12 cellular contexts compared by ENCODE assay signal in the genomic region with DNA sequence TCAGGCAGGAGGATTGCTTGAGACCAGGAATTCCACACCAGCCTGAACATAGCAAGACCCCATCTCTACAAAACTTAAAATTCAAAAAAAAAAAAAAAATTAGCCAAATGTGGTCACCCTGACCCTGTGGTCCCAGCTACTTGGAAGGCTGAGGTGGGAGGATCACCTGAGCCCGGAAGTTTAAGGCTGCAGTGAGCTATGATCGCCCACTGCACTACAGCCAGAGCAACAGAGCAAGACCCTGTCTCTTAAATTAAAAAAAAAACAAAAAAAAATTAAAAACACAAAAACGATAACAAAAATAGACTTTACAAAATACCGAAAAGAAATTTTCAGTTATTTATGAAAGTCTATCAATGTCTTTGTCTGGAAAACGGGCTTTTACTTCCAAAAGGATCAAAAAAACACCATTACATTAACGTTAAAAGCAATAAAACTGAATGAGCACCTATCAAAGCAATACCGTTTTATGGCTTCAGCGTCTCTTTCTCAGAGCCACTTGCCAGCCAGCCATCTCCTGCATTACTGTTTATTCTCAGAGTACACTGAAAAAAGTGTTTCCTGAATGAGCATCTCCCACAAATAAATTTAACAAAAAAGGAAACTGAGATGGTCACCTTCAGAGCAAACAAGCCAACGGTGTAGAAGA. TPM values are rescaled to one million over a fixed set of nuclear protein-coding genes. Genes with fewer than 3 reads are reported as not detected.
DNase-seq lines count a peak whose midpoint lies in the region; ATAC-seq and TF ChIP-seq lines count a peak whose summit lies in the region.
"Had no signal": no experiment of that assay in that cellular context is flagged by ENCODE, and none has a peak within 500 bp of the region (broad histone marks: within the 10 kb centered on the region; RNA-seq: fewer than 3 reads in every experiment).

No MANE protein-coding gene starts in this region.

- CTCF ChIA-PET in SK-N-SH (lab: Yijun Ruan, JAX) = interaction anchor here (1.5 to 2.5 kb wide), 2 partner anchors 9 to 21 kb away, joined by 3 to 7 read pairs; no protein-coding TSS in a partner anchor
- CTCF ChIA-PET in PC-3 (lab: Charles Lee) = no interaction called here

- peak overlapping the region; percentile 84 to 94 for H3K4me3 Mint-ChIP-seq in effector memory CD8-positive, alpha-beta T cell

- peak overlapping the region; percentile 88 to 92 for H3K27ac Mint-ChIP-seq in effector memory CD8-positive, alpha-beta T cell

- POLR2A ChIA-PET in SK-N-SH (lab: Yijun Ruan, JAX) = no interaction called here
- POLR2A ChIA-PET in PC-3 (lab: Charles Lee; ENCODE audit: unreplicated experiment) = no interaction called here

- TF ChIP-seq RAD21 in SK-N-SH (IDR thresholded peaks at IDR 0.05; ENCODE audit: low read length) = no peak

- no peaks in the 10 kb centered on the region for H3K27me3 ChIP-seq in SK-N-SH (ENCODE audit: insufficient read depth)
- no peaks in the 10 kb centered on the region for H3K27me3 ChIP-seq in PC-3 (ENCODE audit: low read length)
- H3K27me3 ChIP-seq in gastrocnemius medialis = no peaks in the 10 kb centered on the region
- H3K27me3 ChIP-seq: thyroid gland had no signal

- H4K20me1 ChIP-seq in SK-N-SH (ENCODE audit: insufficient read depth) (peaks cover 95% of the 10 kb centered on the region), PC-3 (ENCODE audit: low read length) (peaks cover 90% of the 10 kb centered on the region)

- peaks cover 76 to 81% of the 10 kb centered on the region in 2 donors for H3K4me1 Mint-ChIP-seq in effector memory CD8-positive, alpha-beta T cell (ENCODE audit: low read depth in 2 of 2)

- no TSS peak for BruUV-seq in PC-3 (replicated peaks; lab: Mats Ljungman, UMichigan)

- H3K9me3 Mint-ChIP-seq in effector memory CD8-positive, alpha-beta T cell = no peaks in the 10 kb centered on the region

- H3K9me2 ChIP-seq in SK-N-SH (no peaks in the 10 kb centered on the region), PC-3 (replicated peaks; ENCODE audit: low read length) (no peaks in the 10 kb centered on the region)

- no peak for DNase-seq in SK-N-SH
- DNase-seq in PC-3 = no peak
- DNase-seq in effector memory CD8-positive, alpha-beta T cell = no peak
- no peak for DNase-seq in gastrocnemius medialis
- DNase-seq in SIG-M5 (lab: John Stamatoyannopoulos, UW) = no peak
- no peak for DNase-seq in HT-29 (ENCODE audit: low spot score)
- DNase-seq: activated gamma-delta T cell treated with Interleukin-2 at 50 U/mL for 16 hours, NCI-H510A, thyroid gland had no signal

- no peaks in the 10 kb centered on the region for H3K27me3 Mint-ChIP-seq in effector memory CD8-positive, alpha-beta T cell

- H3K4me2 ChIP-seq in SK-N-SH = peak overlapping the region; percentile 69
- H3K4me2 ChIP-seq in PC-3 (ENCODE audit: low read length) = 0 out of 2 replicates have a peak overlapping the region, but pooled peaks have one; percentile 32

- H3K9ac ChIP-seq in SK-N-SH = no peak overlapping the region
- no peak overlapping the region for H3K9ac ChIP-seq in PC-3 (ENCODE audit: low read length)

- ATAC-seq in SK-N-SH treated with all-trans-retinoic acid at 6 μM for 48 hours (no peak), PC-3 (no peak), gastrocnemius medialis (no peak), HG03039 (IDR thresholded peaks at IDR 0.05; ENCODE audit: unreplicated experiment) (no peak)
- no peak for ATAC-seq in effector memory CD8-positive, alpha-beta T cell (replicated peaks)

- WGBS in SK-N-SH (ENCODE audit: low lambda C conversion rate) = 92% methylated on average over 9 of the region's 9 CpGs

- H3K27ac ChIP-seq in SK-N-SH (ENCODE audit: low read depth in 2 of 2, low read length in 1 of 2) (peak overlapping the region; percentile 24 to 48; a peak in 2 of 4 replicates), PC-3 (ENCODE audit: low read length) (no peak overlapping the region), gastrocnemius medialis (peak overlapping the region; percentile 69 to 82 (median 77))
- H3K27ac ChIP-seq: 22Rv1, thyroid gland had no signal

- H3K4me3 ChIP-seq in SK-N-SH (ENCODE audit: low read depth in 2 of 2, low read length in 1 of 2) = no peak overlapping the region
- no peak overlapping the region for H3K4me3 ChIP-seq in PC-3 (ENCODE audit: low read length)
- peak overlapping the region in 3 of 4 donors; percentile 7 to 35 (median 29) for H3K4me3 ChIP-seq in gastrocnemius medialis
- H3K4me3 ChIP-seq: thyroid gland had no signal

- H2AFZ ChIP-seq in SK-N-SH (ENCODE audit: low read depth) = no peak overlapping the region
- no peak overlapping the region for H2AFZ ChIP-seq in PC-3 (ENCODE audit: low read length)

- in situ Hi-C loops in gastrocnemius medialis (cut with MboI; ENCODE audit: low sequenced_read_pairs in 4 of 4) = loop anchor here in 1 of 4 donors (10.0 to 25.0 kb wide), 2 partner anchors 53 to 130 kb away; partner anchors contain the start of gene HAPSTR1

- intact Hi-C loops in PC-3 (cut with micrococcal nuclease) (no loop called here), gastrocnemius medialis (cut with DNase I; ENCODE audit: low total_unique reads) (loop anchor here (5.0 kb wide), 1 partner anchor 70 kb away; no protein-coding TSS in a partner anchor)

- no peak for TF ChIP-seq EP300 in SK-N-SH (IDR thresholded peaks at IDR 0.05; ENCODE audit: borderline replicate concordance in 1 of 2, low read depth in 1 of 2, low read length in 1 of 2)

- no peaks in the 10 kb centered on the region for H3K9me3 ChIP-seq in SK-N-SH
- no peaks in the 10 kb centered on the region for H3K9me3 ChIP-seq in PC-3 (ENCODE audit: low read length)
- H3K9me3 ChIP-seq in gastrocnemius medialis = no peaks in the 10 kb centered on the region
- H3K9me3 ChIP-seq: thyroid gland had no signal

- TF ChIP-seq CTCF in SK-N-SH (IDR thresholded peaks at IDR 0.05) (no peak), PC-3 (conservative IDR thresholded peaks at IDR 0.05; ENCODE audit: low read depth, low read length) (no peak), gastrocnemius medialis (IDR thresholded peaks at IDR 0.05 in 4 of 5, conservative IDR thresholded peaks at IDR 0.05 in 1 of 5) (no peak)

- peaks cover 93% of the 10 kb centered on the region for H3K79me2 ChIP-seq in SK-N-SH (ENCODE audit: insufficient read depth)
- peaks cover 95% of the 10 kb centered on the region for H3K79me2 ChIP-seq in PC-3 (ENCODE audit: low read length)

- H3K4me1 ChIP-seq in SK-N-SH (ENCODE audit: control insufficient read depth in 1 of 2, insufficient read depth in 2 of 2, low read depth in 1 of 2, low read length in 1 of 2) = peaks cover 48 to 67% of the 10 kb centered on the region in 2 experiments
- peaks cover 31% of the 10 kb centered on the region for H3K4me1 ChIP-seq in PC-3 (ENCODE audit: insufficient read depth, low read length)
- peaks cover 82 to 86% of the 10 kb centered on the region in 2 donors for H3K4me1 ChIP-seq in gastrocnemius medialis

- H3F3A ChIP-seq in SK-N-SH (replicated peaks; ENCODE audit: insufficient read depth) = peaks cover 15% of the 10 kb centered on the region
- no peaks in the 10 kb centered on the region for H3F3A ChIP-seq in PC-3 (ENCODE audit: low read length, unreplicated experiment)

- H3K36me3 ChIP-seq in SK-N-SH (replicated peaks in 1 of 2; ENCODE audit: control insufficient read depth in 1 of 2, insufficient read depth in 2 of 2, low read length in 1 of 2) (no peaks in the 10 kb centered on the region), PC-3 (ENCODE audit: low read depth, low read length) (no peaks in the 10 kb centered on the region), gastrocnemius medialis (no peaks in the 10 kb centered on the region)
- H3K36me3 ChIP-seq: thyroid gland had no signal

- H3K36me3 Mint-ChIP-seq in effector memory CD8-positive, alpha-beta T cell (ENCODE audit: insufficient read depth) = peaks cover 25% of the 10 kb centered on the region

- TF ChIP-seq POLR2A in gastrocnemius medialis (IDR thresholded peaks at IDR 0.05) = no peak

TF ChIP-seq in SK-N-SH treated with all-trans-retinoic acid at 6 μM for 48 hours, 23 proteins besides CTCF, POLR2A, EP300 and RAD21 (continues in another document):
- no peak for TF ChIP-seq SNAI2 (CRISPR knock-in tag; IDR thresholded peaks at IDR 0.05)
- TF ChIP-seq ZNF8 (CRISPR knock-in tag; IDR thresholded peaks at IDR 0.05) = no peak
- TF ChIP-seq ESRRG (CRISPR knock-in tag; IDR thresholded peaks at IDR 0.05) = no peak
- TF ChIP-seq, protein P1, sequence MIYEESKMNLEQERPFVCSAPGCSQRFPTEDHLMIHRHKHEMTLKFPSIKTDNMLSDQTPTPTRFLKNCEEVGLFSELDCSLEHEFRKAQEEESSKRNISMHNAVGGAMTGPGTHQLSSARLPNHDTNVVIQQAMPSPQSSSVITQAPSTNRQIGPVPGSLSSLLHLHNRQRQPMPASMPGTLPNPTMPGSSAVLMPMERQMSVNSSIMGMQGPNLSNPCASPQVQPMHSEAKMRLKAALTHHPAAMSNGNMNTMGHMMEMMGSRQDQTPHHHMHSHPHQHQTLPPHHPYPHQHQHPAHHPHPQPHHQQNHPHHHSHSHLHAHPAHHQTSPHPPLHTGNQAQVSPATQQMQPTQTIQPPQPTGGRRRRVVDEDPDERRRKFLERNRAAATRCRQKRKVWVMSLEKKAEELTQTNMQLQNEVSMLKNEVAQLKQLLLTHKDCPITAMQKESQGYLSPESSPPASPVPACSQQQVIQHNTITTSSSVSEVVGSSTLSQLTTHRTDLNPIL (CRISPR knock-in tag; IDR thresholded peaks at IDR 0.05; ENCODE audit: low read depth) = no peak
- TF ChIP-seq GLIS3 (CRISPR knock-in tag; IDR thresholded peaks at IDR 0.05) = no peak
- TF ChIP-seq ZNF70 (CRISPR knock-in tag; IDR thresholded peaks at IDR 0.05) = no peak
- TF ChIP-seq, protein P2, sequence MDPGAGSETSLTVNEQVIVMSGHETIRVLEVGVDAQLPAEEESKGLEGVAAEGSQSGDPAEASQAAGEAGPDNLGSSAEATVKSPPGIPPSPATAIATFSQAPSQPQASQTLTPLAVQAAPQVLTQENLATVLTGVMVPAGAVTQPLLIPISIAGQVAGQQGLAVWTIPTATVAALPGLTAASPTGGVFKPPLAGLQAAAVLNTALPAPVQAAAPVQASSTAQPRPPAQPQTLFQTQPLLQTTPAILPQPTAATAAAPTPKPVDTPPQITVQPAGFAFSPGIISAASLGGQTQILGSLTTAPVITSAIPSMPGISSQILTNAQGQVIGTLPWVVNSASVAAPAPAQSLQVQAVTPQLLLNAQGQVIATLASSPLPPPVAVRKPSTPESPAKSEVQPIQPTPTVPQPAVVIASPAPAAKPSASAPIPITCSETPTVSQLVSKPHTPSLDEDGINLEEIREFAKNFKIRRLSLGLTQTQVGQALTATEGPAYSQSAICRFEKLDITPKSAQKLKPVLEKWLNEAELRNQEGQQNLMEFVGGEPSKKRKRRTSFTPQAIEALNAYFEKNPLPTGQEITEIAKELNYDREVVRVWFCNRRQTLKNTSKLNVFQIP (CRISPR knock-in tag; IDR thresholded peaks at IDR 0.05; ENCODE audit: borderline replicate concordance, low read depth) = no peak
- no peak for TF ChIP-seq OSR1 (CRISPR knock-in tag; IDR thresholded peaks at IDR 0.05)
- TF ChIP-seq ZFP3 (CRISPR knock-in tag; IDR thresholded peaks at IDR 0.05) = no peak

RNA-seq across cellular contexts. Expression of gene USP7, which starts 6.1 kb away (rescaled TPM):
- 8.4 and 8.6 TPM in 2 replicates for polyA plus RNA-seq in SK-N-SH (2012; rRNA removed)
- polyA plus RNA-seq in SK-N-SH (2012; cell fraction: cytosol; rRNA removed) = 11.0 and 13.7 TPM in 2 replicates
- polyA plus RNA-seq in SK-N-SH (2012; cell fraction: nucleus; rRNA removed) = 24.5 and 33.7 TPM in 2 replicates
- total RNA-seq in PC-3 (2014; rRNA removed) = 52.8 and 73.8 TPM in 2 replicates
- total RNA-seq in gastrocnemius medialis = 10 to 100 TPM; 79.7 to 99.2 (median 85.6) TPM
- 45.8 and 64.7 TPM in 2 replicates for total RNA-seq in HT-29 (2014; rRNA removed; shearing (Covaris generic))

Comparison
In these comparisons a context has a peak if more than half of its experiments do, and no peak if none do; other contexts are left out.
1. H3K4me3 ChIP-seq: peak in gastrocnemius medialis (3 of 4); none in SK-N-SH (0 of 2) and PC-3 (single experiment).